In the genomic region with DNA sequence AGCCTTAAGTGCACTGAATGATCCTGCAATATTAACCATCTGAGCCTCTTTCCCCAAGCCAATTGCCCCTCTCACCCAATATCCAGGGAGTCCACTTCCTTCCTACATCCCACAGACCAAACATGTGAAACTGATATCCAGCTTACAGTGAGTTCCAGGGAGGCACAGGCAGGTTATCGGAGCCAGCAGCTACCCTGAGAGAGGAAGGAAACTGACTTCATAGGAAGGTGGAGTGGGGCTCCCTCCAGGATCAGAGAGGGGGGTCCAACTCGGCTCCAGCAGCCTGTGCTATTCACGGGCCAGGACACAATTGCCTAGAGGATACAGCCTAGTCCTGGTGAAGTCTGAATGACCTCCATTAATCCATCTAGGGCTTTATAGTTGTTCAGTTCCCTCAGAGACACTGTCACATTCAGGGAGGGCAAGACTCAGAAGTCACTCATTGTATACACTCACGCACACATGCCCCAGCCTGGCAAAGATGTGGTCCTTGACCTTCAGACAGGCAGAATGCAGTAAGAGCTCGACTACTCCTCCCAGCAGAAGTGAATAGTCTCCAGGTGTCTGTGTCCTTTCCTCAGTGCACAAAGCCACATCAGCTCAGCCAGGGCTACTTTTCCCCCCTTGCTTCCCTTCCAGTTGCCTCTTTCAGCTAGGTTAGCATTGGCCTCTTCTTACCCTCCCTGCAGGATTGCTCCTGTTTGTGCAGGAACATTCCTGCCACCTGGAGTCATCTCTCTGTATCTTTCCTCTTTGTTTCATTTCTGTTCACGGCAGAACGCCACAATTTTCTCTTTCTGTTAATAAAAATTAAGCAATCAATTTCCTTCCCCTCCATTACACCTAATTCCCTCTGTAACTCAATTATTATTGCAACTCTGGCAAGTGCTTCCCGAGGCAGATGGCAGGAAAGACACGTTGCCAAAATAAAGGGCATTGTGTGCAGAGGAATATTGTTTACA, we compare ENCODE assay signal across 9 cellular contexts.
DNase-seq lines count a peak whose midpoint lies in the region; ATAC-seq and TF ChIP-seq lines count a peak whose summit lies in the region.
"Had no signal": no experiment of that assay in that cellular context is flagged by ENCODE, and none has a peak within 500 bp of the region (broad histone marks: within the 10 kb centered on the region; RNA-seq: fewer than 3 reads in every experiment).

No MANE protein-coding gene starts in this region.

- H3K4me1 Mint-ChIP-seq in mesothelial cell of epicardium, result peaks cover 58% of the 10 kb centered on the region
- no peaks in the 10 kb centered on the region for H3K4me1 Mint-ChIP-seq in CD4-positive, alpha-beta memory T cell
- H3K4me1 Mint-ChIP-seq in activated T-helper 1 cell treated with anti-CD3 and anti-CD28 coated beads, Interleukin-12 subunit alpha, Interleukin-12 subunit beta, Interleukin-2, Interleukin-4 antibody, amounts not matched to agents 30 ng/mL and 10 ng/mL and 1 ng/mL, durations not matched to agents 14 hours and 24 hours and 36 hours (ENCODE audit: low read depth), result no peaks in the 10 kb centered on the region
- H3K4me1 Mint-ChIP-seq: activated CD4-positive, alpha-beta T cell treated with anti-CD3 and anti-CD28 coated beads for 36 hours had no signal

- WGBS in sigmoid colon, 2 donors, result 34 to 44% methylated on average over 9 of the region's 9 CpGs

- H3K36me3 Mint-ChIP-seq in mesothelial cell of epicardium, result no peaks in the 10 kb centered on the region
- H3K36me3 Mint-ChIP-seq in CD4-positive, alpha-beta memory T cell, result no peaks in the 10 kb centered on the region
- H3K36me3 Mint-ChIP-seq in activated T-helper 1 cell treated with anti-CD3 and anti-CD28 coated beads, Interleukin-12 subunit alpha, Interleukin-12 subunit beta, Interleukin-2, Interleukin-4 antibody, amounts not matched to agents 30 ng/mL and 10 ng/mL and 1 ng/mL, durations not matched to agents 14 hours and 24 hours and 36 hours (ENCODE audit: low read depth), result no peaks in the 10 kb centered on the region

- H3K27me3 ChIP-seq in CD4-positive, alpha-beta memory T cell (ENCODE audit: insufficient read depth, low read length), result no peaks in the 10 kb centered on the region
- no peaks in the 10 kb centered on the region for H3K27me3 ChIP-seq in sigmoid colon

- DNase-seq in COLO668 (lab: John Stamatoyannopoulos, UW; ENCODE audit: unreplicated experiment), result peak; percentile 2
- DNase-seq in NCI-H1417 (lab: John Stamatoyannopoulos, UW), result peak; percentile 12 to 76 (median 47)
- peak; percentile 26 to 33 for DNase-seq in cardiac fibroblast (ENCODE audit: low read depth in 2 of 2)
- no peak for DNase-seq in mesothelial cell of epicardium (ENCODE audit: low spot score in 2 of 2, unreplicated experiment in 2 of 2)
- no peak for DNase-seq in CD4-positive, alpha-beta memory T cell
- DNase-seq in sigmoid colon, result no peak
- no peak for DNase-seq in activated T-helper 1 cell treated with anti-CD3 and anti-CD28 coated beads, Interleukin-12 subunit alpha, Interleukin-12 subunit beta, Interleukin-2, Interleukin-4 antibody, amounts not matched to agents 30 ng/mL and 10 ng/mL and 1 ng/mL, durations not matched to agents 14 hours and 24 hours and 36 hours (ENCODE audit: low spot score)
- DNase-seq: activated CD4-positive, alpha-beta T cell treated with anti-CD3 and anti-CD28 coated beads for 36 hours had no signal

- H3K27ac Mint-ChIP-seq in mesothelial cell of epicardium, result peak overlapping the region; percentile 77
- H3K27ac Mint-ChIP-seq in CD4-positive, alpha-beta memory T cell, result no peak overlapping the region
- no peak overlapping the region for H3K27ac Mint-ChIP-seq in activated T-helper 1 cell treated with anti-CD3 and anti-CD28 coated beads, Interleukin-12 subunit alpha, Interleukin-12 subunit beta, Interleukin-2, Interleukin-4 antibody, amounts not matched to agents 30 ng/mL and 10 ng/mL and 1 ng/mL, durations not matched to agents 14 hours and 24 hours and 36 hours
- H3K27ac Mint-ChIP-seq: activated CD4-positive, alpha-beta T cell treated with anti-CD3 and anti-CD28 coated beads for 36 hours had no signal

- no peak for TF ChIP-seq POLR2A in sigmoid colon (IDR thresholded peaks at IDR 0.05)

- no peaks in the 10 kb centered on the region for H3K36me3 ChIP-seq in CD4-positive, alpha-beta memory T cell (ENCODE audit: insufficient read depth, low read length)
- H3K36me3 ChIP-seq in sigmoid colon, result no peaks in the 10 kb centered on the region

- CTCF ChIA-PET in CD4-positive, alpha-beta memory T cell (lab: Charles Lee; ENCODE audit: partially characterized antibody), result no interaction called here

- no peaks in the 10 kb centered on the region for H3K9me3 Mint-ChIP-seq in mesothelial cell of epicardium
- H3K9me3 Mint-ChIP-seq in CD4-positive, alpha-beta memory T cell, result no peaks in the 10 kb centered on the region
- H3K9me3 Mint-ChIP-seq in activated T-helper 1 cell treated with anti-CD3 and anti-CD28 coated beads, Interleukin-12 subunit alpha, Interleukin-12 subunit beta, Interleukin-2, Interleukin-4 antibody, amounts not matched to agents 30 ng/mL and 10 ng/mL and 1 ng/mL, durations not matched to agents 14 hours and 24 hours and 36 hours, result no peaks in the 10 kb centered on the region

- H3K27me3 Mint-ChIP-seq in mesothelial cell of epicardium (ENCODE audit: low read depth), result no peaks in the 10 kb centered on the region
- peaks cover 5 to 6% of the 10 kb centered on the region in 2 donors for H3K27me3 Mint-ChIP-seq in CD4-positive, alpha-beta memory T cell
- peaks cover 5% of the 10 kb centered on the region for H3K27me3 Mint-ChIP-seq in activated T-helper 1 cell treated with anti-CD3 and anti-CD28 coated beads, Interleukin-12 subunit alpha, Interleukin-12 subunit beta, Interleukin-2, Interleukin-4 antibody, amounts not matched to agents 30 ng/mL and 10 ng/mL and 1 ng/mL, durations not matched to agents 14 hours and 24 hours and 36 hours (ENCODE audit: insufficient read depth)

- H3K4me3 ChIP-seq in cardiac fibroblast (replicated peaks in 1 of 2; ENCODE audit: low read depth in 2 of 2, low read length in 2 of 2), result no peak overlapping the region
- H3K4me3 ChIP-seq in CD4-positive, alpha-beta memory T cell (ENCODE audit: low read length in 2 of 2), result no peak overlapping the region
- no peak overlapping the region for H3K4me3 ChIP-seq in sigmoid colon

- no peak overlapping the region for H3K27ac ChIP-seq in CD4-positive, alpha-beta memory T cell (ENCODE audit: low read depth, low read length)
- no peak overlapping the region for H3K27ac ChIP-seq in sigmoid colon

- no peaks in the 10 kb centered on the region for H3K4me1 ChIP-seq in CD4-positive, alpha-beta memory T cell (ENCODE audit: insufficient read depth, low read length)
- peaks cover 0 to 5% (median 0%) of the 10 kb centered on the region in 4 donors for H3K4me1 ChIP-seq in sigmoid colon

- TF ChIP-seq EP300 in sigmoid colon (IDR thresholded peaks at IDR 0.05), result no peak

- no peaks in the 10 kb centered on the region for H3K9me3 ChIP-seq in CD4-positive, alpha-beta memory T cell (ENCODE audit: control insufficient read depth in 1 of 2, low read length in 2 of 2)
- no peaks in the 10 kb centered on the region for H3K9me3 ChIP-seq in sigmoid colon

- TF ChIP-seq CTCF in cardiac fibroblast (IDR thresholded peaks at IDR 0.05; ENCODE audit: low read depth, low read length) (peak; percentile 22), mesothelial cell of epicardium (IDR thresholded peaks at IDR 0.05; ENCODE audit: unreplicated experiment) (no peak), sigmoid colon (IDR thresholded peaks at IDR 0.05) (peak in 1 of 4 experiments; percentile 18)

- POLR2A ChIA-PET in CD4-positive, alpha-beta memory T cell (lab: Charles Lee; ENCODE audit: partially characterized antibody), result no interaction called here

- intact Hi-C loops in CD4-positive, alpha-beta memory T cell (cut with micrococcal nuclease), result no loop called here
- intact Hi-C loops in sigmoid colon (cut with DNase I), result no loop called here
- intact Hi-C loops in activated T-helper 1 cell treated with anti-CD3 and anti-CD28 coated beads, Interleukin-12 subunit alpha, Interleukin-12 subunit beta, Interleukin-2, Interleukin-4 antibody, amounts not matched to agents 30 ng/mL and 10 ng/mL and 1 ng/mL, durations not matched to agents 14 hours and 24 hours and 36 hours (cut with micrococcal nuclease), result no loop called here

- no peak for ATAC-seq in GM18498 (IDR thresholded peaks at IDR 0.05; ENCODE audit: unreplicated experiment)
- ATAC-seq: activated CD4-positive, alpha-beta T cell treated with anti-CD3 and anti-CD28 coated beads for 36 hours had no signal

- peak overlapping the region; percentile 1 for H3K4me3 Mint-ChIP-seq in mesothelial cell of epicardium
- H3K4me3 Mint-ChIP-seq in CD4-positive, alpha-beta memory T cell, result no peak overlapping the region
- H3K4me3 Mint-ChIP-seq in activated T-helper 1 cell treated with anti-CD3 and anti-CD28 coated beads, Interleukin-12 subunit alpha, Interleukin-12 subunit beta, Interleukin-2, Interleukin-4 antibody, amounts not matched to agents 30 ng/mL and 10 ng/mL and 1 ng/mL, durations not matched to agents 14 hours and 24 hours and 36 hours, result no peak overlapping the region
- H3K4me3 Mint-ChIP-seq: activated CD4-positive, alpha-beta T cell treated with anti-CD3 and anti-CD28 coated beads for 36 hours had no signal

Comparison
In these comparisons a context has a peak if more than half of its experiments do, and no peak if none do; other contexts are left out.
1. DNase-seq: peak in COLO668 (single experiment), NCI-H1417 (3 of 3) and cardiac fibroblast (2 of 2); none in mesothelial cell of epicardium (0 of 2), CD4-positive, alpha-beta memory T cell (0 of 5), sigmoid colon (single experiment) and activated T-helper 1 cell treated with anti-CD3 and anti-CD28 coated beads, Interleukin-12 subunit alpha, Interleukin-12 subunit beta, Interleukin-2, Interleukin-4 antibody, amounts not matched to agents 30 ng/mL and 10 ng/mL and 1 ng/mL, durations not matched to agents 14 hours and 24 hours and 36 hours (single experiment).